Comparison of ENCODE assay signal across 22 cellular contexts in the genomic region with DNA sequence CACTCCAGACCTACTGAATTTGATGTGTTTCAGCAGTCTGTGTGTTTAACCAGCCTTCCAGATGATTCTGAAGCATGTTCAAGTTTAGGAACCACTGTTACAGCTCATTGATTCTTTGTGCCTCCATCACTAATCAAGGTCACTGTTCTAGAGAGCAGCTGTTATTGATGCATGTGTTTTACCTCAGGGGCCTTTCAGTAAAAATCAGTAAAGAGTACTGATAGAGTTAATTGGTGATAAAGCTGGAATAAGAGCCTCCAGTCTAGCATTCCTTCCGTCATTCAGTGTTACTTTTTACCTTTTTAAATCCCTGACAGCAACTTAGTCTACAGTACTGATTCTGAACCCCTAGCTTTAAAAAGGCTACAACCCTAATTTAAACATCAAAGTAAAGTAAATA. TPM values are rescaled to one million over a fixed set of nuclear protein-coding genes. Genes with fewer than 3 reads are reported as not detected.
DNase-seq lines count a peak whose midpoint lies in the region; ATAC-seq, FAIRE-seq and TF ChIP-seq lines count a peak whose summit lies in the region.
"Had no signal": no experiment of that assay in that cellular context is flagged by ENCODE, and none has a peak within 500 bp of the region (broad histone marks: within the 10 kb centered on the region; RNA-seq: fewer than 3 reads in every experiment).

No MANE protein-coding gene starts in this region.

- H3K27ac ChIP-seq in A549 (peak overlapping the region; percentile 26 to 65; a peak in 5 of 6 replicates), KMS-11 (peak overlapping the region; percentile 88)
- H3K27ac ChIP-seq: HL-60 had no signal

- peaks cover 22% of the 10 kb centered on the region for H3K36me3 Mint-ChIP-seq in chondrocyte (ENCODE audit: low read depth)
- H3K36me3 Mint-ChIP-seq in osteocyte (ENCODE audit: unreplicated experiment) = peaks cover 61% of the 10 kb centered on the region
- H3K36me3 Mint-ChIP-seq in activated CD4-positive, alpha-beta memory T cell treated with anti-CD3 and anti-CD28 coated beads, Interleukin-2, amount 10 ng/mL, durations not matched to agents 7 days and 5 days (ENCODE audit: low read depth) = peaks cover 53% of the 10 kb centered on the region
- H3K36me3 Mint-ChIP-seq in activated CD8-positive, alpha-beta memory T cell treated with anti-CD3 and anti-CD28 coated beads, Interleukin-2, amount 10 ng/mL, durations not matched to agents 7 days and 5 days = peaks cover 30% of the 10 kb centered on the region

- no peak for FAIRE-seq in A549 (lab: Jason Lieb, UNC)
- FAIRE-seq: D721Med, HepG2 had no signal

- H4K20me1 ChIP-seq in KMS-11 (ENCODE audit: insufficient read depth) = no peaks in the 10 kb centered on the region

- no peak for TF ChIP-seq CTCF in A549 (IDR thresholded peaks at IDR 0.05)
- TF ChIP-seq CTCF in KMS-11 (conservative IDR thresholded peaks at IDR 0.05; ENCODE audit: low read depth, low read length) = no peak
- TF ChIP-seq CTCF in chondrocyte (IDR thresholded peaks at IDR 0.05) = no peak
- TF ChIP-seq CTCF in osteocyte (IDR thresholded peaks at IDR 0.05) = no peak

- DNase-seq in A549 (ENCODE audit: low read depth in 1 of 2, low spot score in 1 of 2) (no peak), chondrocyte (ENCODE audit: low spot score) (no peak), osteocyte (ENCODE audit: extremely low spot score, unreplicated experiment) (no peak), dermis blood vessel endothelial cell (no peak)
- no peak for DNase-seq in activated CD4-positive, alpha-beta memory T cell treated with anti-CD3 and anti-CD28 coated beads, Interleukin-2, amount 10 ng/mL, durations not matched to agents 7 days and 5 days
- DNase-seq in activated effector memory CD4-positive, alpha-beta T cell treated with Interleukin-2 at 50 U/mL for 16 hours = no peak
- no peak for DNase-seq in activated CD8-positive, alpha-beta memory T cell treated with anti-CD3 and anti-CD28 coated beads, Interleukin-2, amount 10 ng/mL, durations not matched to agents 7 days and 5 days
- DNase-seq: 8988T, DMS53, GDM1, H9, KBM-7, NCI-H1105, NCI-H2029 treated with DMSO at 0.1 percent for 48 hours, NCI-H226, NCI-H510A treated with DMSO at 0.1 percent for 48 hours, NCI-H748 treated with DMSO at 0.1 percent for 48 hours had no signal

- ATAC-seq in A549 = no peak
- no peak for ATAC-seq in activated CD8-positive, alpha-beta memory T cell treated with anti-CD3 and anti-CD28 coated beads, Interleukin-2, amount 10 ng/mL, durations not matched to agents 7 days and 5 days
- ATAC-seq: HepG2 had no signal

- H3K79me2 ChIP-seq in KMS-11 (ENCODE audit: insufficient read depth, low read depth) = peaks cover 97% of the 10 kb centered on the region

- POLR2A ChIA-PET in A549 (lab: Yijun Ruan, JAX) = interaction anchor here (0.6 kb wide), 1 partner anchor 62 kb away, joined by 3 read pairs; no protein-coding TSS in a partner anchor
- POLR2A ChIA-PET in activated CD4-positive, alpha-beta memory T cell treated with anti-CD3 and anti-CD28 coated beads, Interleukin-2, amount 10 ng/mL, durations not matched to agents 7 days and 5 days (lab: Charles Lee) = interaction anchor here (0.7 to 1.5 kb wide), 2 partner anchors 12 to 14 kb away, joined by 3 read pairs; no protein-coding TSS in a partner anchor

- TF ChIP-seq EP300 in A549 (IDR thresholded peaks at IDR 0.05) = no peak

- H3K27me3 ChIP-seq in KMS-11 (ENCODE audit: insufficient read depth, low read depth) = no peaks in the 10 kb centered on the region

- H3K4me2 ChIP-seq in A549 (peak overlapping the region; percentile 80), KMS-11 (peak overlapping the region; percentile 98)

- H3K4me1 ChIP-seq in A549 (peaks cover 92% of the 10 kb centered on the region), KMS-11 (ENCODE audit: low read depth, poor library complexity, severe bottlenecking) (peaks cover 96% of the 10 kb centered on the region)

- TF ChIP-seq POLR2A in A549 (IDR thresholded peaks at IDR 0.05; ENCODE audit: low read length) = no peak

- peak overlapping the region; percentile 39; the same call in 1 of the 2 replicates for H3K9ac ChIP-seq in KMS-11

- WGBS in A549 (ENCODE audit: missing lambda C conversion rate) = 53% methylated on average over 1 of the region's 1 CpG

- H2AFZ ChIP-seq in KMS-11 (ENCODE audit: low read depth) = no peak overlapping the region

- H3K27ac Mint-ChIP-seq in chondrocyte (ENCODE audit: unreplicated experiment) (peak overlapping the region; percentile 41), osteocyte (ENCODE audit: unreplicated experiment) (peak overlapping the region; percentile 35)
- no peak overlapping the region for H3K27ac Mint-ChIP-seq in activated CD4-positive, alpha-beta memory T cell treated with anti-CD3 and anti-CD28 coated beads, Interleukin-2, amount 10 ng/mL, durations not matched to agents 7 days and 5 days
- H3K27ac Mint-ChIP-seq in activated CD8-positive, alpha-beta memory T cell treated with anti-CD3 and anti-CD28 coated beads, Interleukin-2, amount 10 ng/mL, durations not matched to agents 7 days and 5 days = no peak overlapping the region
- H3K27ac Mint-ChIP-seq: CD14-positive monocyte, H9 had no signal

- H3K27me3 Mint-ChIP-seq in chondrocyte (ENCODE audit: low read depth) (no peaks in the 10 kb centered on the region), osteocyte (ENCODE audit: unreplicated experiment) (no peaks in the 10 kb centered on the region)
- H3K27me3 Mint-ChIP-seq in activated CD4-positive, alpha-beta memory T cell treated with anti-CD3 and anti-CD28 coated beads, Interleukin-2, amount 10 ng/mL, durations not matched to agents 7 days and 5 days = no peaks in the 10 kb centered on the region
- H3K27me3 Mint-ChIP-seq in activated CD8-positive, alpha-beta memory T cell treated with anti-CD3 and anti-CD28 coated beads, Interleukin-2, amount 10 ng/mL, durations not matched to agents 7 days and 5 days = no peaks in the 10 kb centered on the region

- H3K4me1 Mint-ChIP-seq in chondrocyte (ENCODE audit: low read depth) (peaks cover 59% of the 10 kb centered on the region), osteocyte (ENCODE audit: unreplicated experiment) (peaks cover 84% of the 10 kb centered on the region)
- H3K4me1 Mint-ChIP-seq in activated CD4-positive, alpha-beta memory T cell treated with anti-CD3 and anti-CD28 coated beads, Interleukin-2, amount 10 ng/mL, durations not matched to agents 7 days and 5 days = peaks cover 30% of the 10 kb centered on the region
- H3K4me1 Mint-ChIP-seq in activated CD8-positive, alpha-beta memory T cell treated with anti-CD3 and anti-CD28 coated beads, Interleukin-2, amount 10 ng/mL, durations not matched to agents 7 days and 5 days = peaks cover 23% of the 10 kb centered on the region
- H3K4me1 Mint-ChIP-seq: CD14-positive monocyte had no signal

- no peaks in the 10 kb centered on the region for H3K9me3 ChIP-seq in A549

- CTCF ChIA-PET in A549 (lab: Yijun Ruan, JAX) = no interaction called here
- CTCF ChIA-PET in activated CD4-positive, alpha-beta memory T cell treated with anti-CD3 and anti-CD28 coated beads, Interleukin-2, amount 10 ng/mL, durations not matched to agents 7 days and 5 days (lab: Charles Lee) = interaction anchor here (1.6 kb wide), 1 partner anchor 8 kb away, joined by 4 read pairs; no protein-coding TSS in a partner anchor
- CTCF ChIA-PET in activated CD8-positive, alpha-beta memory T cell treated with anti-CD3 and anti-CD28 coated beads, Interleukin-2, amount 10 ng/mL, durations not matched to agents 7 days and 5 days (lab: Charles Lee) = interaction anchor here (0.9 kb wide), 1 partner anchor 359 kb away, joined by 3 read pairs; no protein-coding TSS in a partner anchor

- H3K4me3 ChIP-seq in A549 = no peak overlapping the region
- no peak overlapping the region for H3K4me3 ChIP-seq in KMS-11 (IDR thresholded peaks at IDR 0.05; ENCODE audit: insufficient read depth, low read depth, low read length)

- H3K36me3 ChIP-seq in KMS-11 (ENCODE audit: insufficient read depth) = 0 out of 2 replicates have a peak, but pooled peaks cover 3% of the 10 kb centered on the region

- no peaks in the 10 kb centered on the region for H3K9me3 Mint-ChIP-seq in chondrocyte (ENCODE audit: low read depth)
- H3K9me3 Mint-ChIP-seq in osteocyte (ENCODE audit: unreplicated experiment) = no peaks in the 10 kb centered on the region
- H3K9me3 Mint-ChIP-seq in activated CD4-positive, alpha-beta memory T cell treated with anti-CD3 and anti-CD28 coated beads, Interleukin-2, amount 10 ng/mL, durations not matched to agents 7 days and 5 days = no peaks in the 10 kb centered on the region
- H3K9me3 Mint-ChIP-seq in activated CD8-positive, alpha-beta memory T cell treated with anti-CD3 and anti-CD28 coated beads, Interleukin-2, amount 10 ng/mL, durations not matched to agents 7 days and 5 days (ENCODE audit: low read depth) = no peaks in the 10 kb centered on the region
- H3K9me3 Mint-ChIP-seq: CD14-positive monocyte, H9 had no signal

- H3K4me3 Mint-ChIP-seq in chondrocyte (ENCODE audit: unreplicated experiment) = no peak overlapping the region
- no peak overlapping the region for H3K4me3 Mint-ChIP-seq in osteocyte (ENCODE audit: unreplicated experiment)
- no peak overlapping the region for H3K4me3 Mint-ChIP-seq in activated CD4-positive, alpha-beta memory T cell treated with anti-CD3 and anti-CD28 coated beads, Interleukin-2, amount 10 ng/mL, durations not matched to agents 7 days and 5 days
- no peak overlapping the region for H3K4me3 Mint-ChIP-seq in activated CD8-positive, alpha-beta memory T cell treated with anti-CD3 and anti-CD28 coated beads, Interleukin-2, amount 10 ng/mL, durations not matched to agents 7 days and 5 days
- H3K4me3 Mint-ChIP-seq: CD14-positive monocyte, H9 had no signal

- TF ChIP-seq RAD21 in A549 (conservative IDR thresholded peaks at IDR 0.05 in 1 of 2, IDR thresholded peaks at IDR 0.05 in 1 of 2) = no peak

TF ChIP-seq in A549, 52 proteins besides CTCF, POLR2A, EP300 and RAD21 (continues in another document):
- TF ChIP-seq FOSB (CRISPR knock-in tag; IDR thresholded peaks at IDR 0.05) (no peak), TFCP2L1 (CRISPR knock-in tag; IDR thresholded peaks at IDR 0.05) (no peak), GATA3 (IDR thresholded peaks at IDR 0.05; ENCODE audit: borderline replicate concordance) (no peak), ZFP36 (IDR thresholded peaks at IDR 0.05; ENCODE audit: borderline replicate concordance, partially characterized antibody) (no peak), RARB (CRISPR knock-in tag; IDR thresholded peaks at IDR 0.05) (no peak)

RNA-seq across cellular contexts. Expression of gene CPEB2, which starts 12.9 kb away (rescaled TPM):
- polyA plus RNA-seq in A549 (2011; rRNA removed) (16.8 and 24.3 TPM in 2 replicates), A549 (2017; fragmentation: RNase III; extraction: RNeasy Plus Mini Kit Qiagen cat#74134 plus additional on column Dnase treatment) (11.4 to 16.4 TPM (median 16.2 TPM) in 3 replicates)
- 2.9 and 3.3 TPM in 2 replicates for polyA plus RNA-seq in A549 (2012; cell fraction: cytosol; rRNA removed)
- 4.4 and 7.5 TPM in 2 replicates for polyA plus RNA-seq in A549 (2012; cell fraction: nucleus; rRNA removed)
- 19.8 and 21.3 TPM in 2 replicates for polyA minus RNA-seq in A549 (2011; rRNA and poly(A)+ RNA removed)
- total RNA-seq in chondrocyte (35.4 to 47.0 TPM (median 38.7 TPM) in 3 replicates), osteocyte (60.0 and 65.7 TPM in 2 replicates), dermis blood vessel endothelial cell (12.4 and 14.9 TPM in 2 replicates)
- total RNA-seq in activated CD4-positive, alpha-beta memory T cell treated with anti-CD3 and anti-CD28 coated beads, Interleukin-2, amount 10 ng/mL, durations not matched to agents 7 days and 5 days = 10 to 100 TPM; 17.6 to 20.4 TPM
- 10 to 100 TPM; 14.3 to 14.8 TPM for total RNA-seq in activated CD8-positive, alpha-beta memory T cell treated with anti-CD3 and anti-CD28 coated beads, Interleukin-2, amount 10 ng/mL, durations not matched to agents 7 days and 5 days

Comparison
In these comparisons a context has a peak if more than half of its experiments do, and no peak if none do; other contexts are left out.
1. H3K27ac Mint-ChIP-seq: peak in chondrocyte (single experiment) and osteocyte (single experiment); none in activated CD4-positive, alpha-beta memory T cell treated with anti-CD3 and anti-CD28 coated beads, Interleukin-2, amount 10 ng/mL, durations not matched to agents 7 days and 5 days (single experiment) and activated CD8-positive, alpha-beta memory T cell treated with anti-CD3 and anti-CD28 coated beads, Interleukin-2, amount 10 ng/mL, durations not matched to agents 7 days and 5 days (single experiment).